Comparison of ENCODE assay signal across 8 cellular contexts in genomic region chr12:124720019-124720686, GRCh38.
DNase-seq lines count a peak whose midpoint lies in the region; ATAC-seq, FAIRE-seq and TF ChIP-seq lines count a peak whose summit lies in the region.

No MANE protein-coding gene starts in this region.

- intact Hi-C loops in Calu3 (cut with micrococcal nuclease; ENCODE audit: unreplicated experiment) = loop anchor here (5.0 kb wide), 1 partner anchor 153 kb away; the partner anchor contains the start of gene NCOR2

- H3K27ac Mint-ChIP-seq in Calu3 (ENCODE audit: unreplicated experiment) (peak overlapping the region; percentile 2), osteocyte (ENCODE audit: unreplicated experiment) (peak overlapping the region; percentile 46)

- no TSS peak for BruUV-seq in Calu3 (replicated peaks; lab: Mats Ljungman, UMichigan)

- no peaks in the 10 kb centered on the region for H3K27me3 Mint-ChIP-seq in Calu3 (ENCODE audit: unreplicated experiment)
- no peaks in the 10 kb centered on the region for H3K27me3 Mint-ChIP-seq in osteocyte (ENCODE audit: unreplicated experiment)

- H3K9me3 Mint-ChIP-seq in Calu3 (ENCODE audit: low read depth, unreplicated experiment) (peaks cover 4% of the 10 kb centered on the region), osteocyte (ENCODE audit: unreplicated experiment) (peaks cover 4% of the 10 kb centered on the region)

- H3K36me3 Mint-ChIP-seq in Calu3 (ENCODE audit: insufficient read depth, unreplicated experiment) (no peaks in the 10 kb centered on the region), osteocyte (ENCODE audit: unreplicated experiment) (no peaks in the 10 kb centered on the region)

- no peak overlapping the region for H3K4me3 Mint-ChIP-seq in Calu3 (ENCODE audit: low read depth, unreplicated experiment)
- no peak overlapping the region for H3K4me3 Mint-ChIP-seq in osteocyte (ENCODE audit: unreplicated experiment)

- CTCF ChIA-PET in Calu3 (lab: Charles Lee) = no interaction called here

- DNase-seq in Calu3 = no peak
- peak; percentile 84 for DNase-seq in NCI-H2196 (lab: John Stamatoyannopoulos, UW; ENCODE audit: unreplicated experiment)
- DNase-seq in dermis blood vessel endothelial cell = peak; percentile 75
- DNase-seq in osteocyte (ENCODE audit: extremely low spot score, unreplicated experiment) = no peak
- no peak for DNase-seq in GM19239 (ENCODE audit: insufficient read length, low spot score)
- no peak for DNase-seq in stimulated activated CD4-positive, alpha-beta T cell treated with anti-CD3 and anti-CD28 coated beads, Interleukin-2, amount 100 ng/mL, for 24 hours
- DNase-seq in stimulated activated CD4-positive, alpha-beta T cell treated with anti-CD3 and anti-CD28 coated beads, Interleukin-4, amount 100 ng/mL, for 1 hour = no peak

- TF ChIP-seq CTCF in Calu3 (IDR thresholded peaks at IDR 0.05; ENCODE audit: unreplicated experiment) (peak; percentile 18), osteocyte (IDR thresholded peaks at IDR 0.05) (peak; percentile 48)

- H3K4me1 Mint-ChIP-seq in Calu3 (ENCODE audit: low read depth, unreplicated experiment) = peaks cover 43% of the 10 kb centered on the region
- peaks cover 27% of the 10 kb centered on the region for H3K4me1 Mint-ChIP-seq in osteocyte (ENCODE audit: unreplicated experiment)

- no peak for FAIRE-seq in GM19239 (lab: Jason Lieb, UNC)

- no peak for ATAC-seq in HG03097 (IDR thresholded peaks at IDR 0.05; ENCODE audit: low FRiP score, unreplicated experiment)

Comparison
In these comparisons a context has a peak if more than half of its experiments do, and no peak if none do; other contexts are left out.
1. DNase-seq: peak in NCI-H2196 (single experiment) and dermis blood vessel endothelial cell (single experiment); none in Calu3 (single experiment), osteocyte (single experiment), GM19239 (single experiment), stimulated activated CD4-positive, alpha-beta T cell treated with anti-CD3 and anti-CD28 coated beads, Interleukin-2, amount 100 ng/mL, for 24 hours (0 of 2) and stimulated activated CD4-positive, alpha-beta T cell treated with anti-CD3 and anti-CD28 coated beads, Interleukin-4, amount 100 ng/mL, for 1 hour (single experiment).